ENCODE assay signal across 17 cellular contexts in the genomic region with DNA sequence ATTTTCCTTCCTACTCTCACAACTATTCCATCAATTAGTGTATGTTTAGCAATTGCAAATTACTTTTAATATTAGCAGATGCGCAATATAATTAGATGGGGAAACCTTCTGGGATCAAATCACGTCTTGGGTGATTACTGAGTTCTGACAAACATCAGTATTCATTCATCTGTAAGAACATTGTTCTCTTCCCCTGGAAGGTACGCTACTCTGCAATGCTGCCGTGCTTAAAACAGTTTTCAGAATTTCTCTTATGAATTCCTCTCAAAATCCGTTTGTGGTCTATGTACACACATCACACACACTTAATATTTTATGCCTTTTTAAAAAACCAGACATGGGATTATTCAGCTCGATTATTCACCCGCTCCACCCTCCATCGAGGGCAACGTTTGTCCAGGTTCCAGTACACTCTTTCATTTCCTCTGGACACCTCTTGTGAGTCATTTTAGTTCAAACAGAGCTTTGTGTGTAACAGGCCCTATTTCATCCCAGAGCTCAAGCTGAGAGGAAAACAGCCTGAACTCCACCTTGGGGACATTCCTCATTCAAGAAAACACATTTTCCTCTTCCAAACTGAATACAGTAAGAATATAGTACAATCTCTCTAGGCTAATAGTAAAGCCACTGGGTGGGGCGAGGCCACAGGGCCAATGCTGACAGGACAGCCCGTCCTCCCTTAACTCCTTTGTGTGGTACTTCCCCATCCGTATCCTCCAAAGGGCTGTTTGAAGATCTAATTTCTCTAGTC.
A peak's percentile ranks its signal among the peaks of the same experiment; 100 is the strongest.
DNase-seq lines count a peak whose midpoint lies in the region; ATAC-seq and TF ChIP-seq lines count a peak whose summit lies in the region.
"Had no signal": no experiment of that assay in that cellular context is flagged by ENCODE, and none has a peak within 500 bp of the region (broad histone marks: within the 10 kb centered on the region; RNA-seq: fewer than 3 reads in every experiment).

No MANE protein-coding gene starts in this region.

- H2AFZ ChIP-seq in OCI-LY7 (ENCODE audit: low read length) = no peak overlapping the region
- H2AFZ ChIP-seq: PC-9 had no signal

- H3K36me3 Mint-ChIP-seq in progenitor cell of endocrine pancreas (ENCODE audit: insufficient read depth) = no peaks in the 10 kb centered on the region

- DNase-seq in G401 (ENCODE audit: low spot score) = peak; percentile 64
- DNase-seq in astrocyte of the hippocampus (ENCODE audit: low read depth, low spot score) = peak; percentile 72
- DNase-seq in fibroblast of pulmonary artery (ENCODE audit: low read depth) = peak; percentile 39
- no peak for DNase-seq in progenitor cell of endocrine pancreas (ENCODE audit: low spot score, unreplicated experiment)
- DNase-seq in OCI-LY7 (ENCODE audit: low spot score) = no peak
- DNase-seq in NCI-H1105 (lab: John Stamatoyannopoulos, UW) = no peak
- DNase-seq in left ventricle myocardium inferior = no peak
- DNase-seq: activated CD4-positive, alpha-beta T cell treated with anti-CD3 and anti-CD28 coated beads for 1 hour; activated naive CD8-positive, alpha-beta T cell treated with anti-CD3 and anti-CD28 coated beads, Interleukin-2, amount 50 U/mL, for 24 hours; activated T-cell treated with anti-CD3 and anti-CD28 coated beads, Interleukin-2, amount 50 U/mL, for 1 hour; heart right ventricle; mesenchymal stem cell; NCI-H1048; occipital lobe; transverse colon had no signal

- CTCF ChIA-PET in OCI-LY7 (lab: Charles Lee; ENCODE audit: unreplicated experiment) = no interaction called here

- H3K9me3 Mint-ChIP-seq in progenitor cell of endocrine pancreas (ENCODE audit: low read depth) = peaks cover 3% of the 10 kb centered on the region
- H3K9me3 Mint-ChIP-seq: activated naive CD8-positive, alpha-beta T cell treated with anti-CD3 and anti-CD28 coated beads, Interleukin-2, amount 50 U/mL, for 24 hours had no signal

- no peaks in the 10 kb centered on the region for H4K20me1 ChIP-seq in OCI-LY7 (ENCODE audit: insufficient read depth, low read length)

- H3K4me3 ChIP-seq in fibroblast of pulmonary artery (replicated peaks; ENCODE audit: low read depth, low read length) = no peak overlapping the region
- H3K4me3 ChIP-seq in OCI-LY7 (ENCODE audit: low read depth, low read length, poor library complexity, severe bottlenecking) = no peak overlapping the region
- H3K4me3 ChIP-seq in left ventricle myocardium inferior = no peak overlapping the region
- H3K4me3 ChIP-seq: heart right ventricle, PC-9, transverse colon had no signal

- no TSS peak for BruUV-seq in OCI-LY7 (replicated peaks; lab: Mats Ljungman, UMichigan)

- no peaks in the 10 kb centered on the region for H3K27me3 ChIP-seq in left ventricle myocardium inferior (ENCODE audit: low read depth)
- H3K27me3 ChIP-seq: heart right ventricle, transverse colon had no signal

- H3K9me3 ChIP-seq in OCI-LY7 (ENCODE audit: low read length) (no peaks in the 10 kb centered on the region), left ventricle myocardium inferior (replicated peaks) (no peaks in the 10 kb centered on the region)
- H3K9me3 ChIP-seq: heart right ventricle, transverse colon had no signal

- no peak for ATAC-seq in HG03354 (IDR thresholded peaks at IDR 0.05; ENCODE audit: poor library complexity, severe bottlenecking, unreplicated experiment)
- ATAC-seq: activated naive CD8-positive, alpha-beta T cell treated with anti-CD3 and anti-CD28 coated beads, Interleukin-2, amount 50 U/mL, for 24 hours had no signal

- H3K36me3 ChIP-seq in OCI-LY7 (ENCODE audit: insufficient read depth, low read length) (no peaks in the 10 kb centered on the region), left ventricle myocardium inferior (no peaks in the 10 kb centered on the region)
- H3K36me3 ChIP-seq: heart right ventricle, transverse colon had no signal

- in situ Hi-C loops in G401 (cut with HindIII; ENCODE audit: low sequenced_read_pairs) = no loop called here

- no peaks in the 10 kb centered on the region for H3K79me2 ChIP-seq in OCI-LY7 (ENCODE audit: insufficient read depth, low read depth, low read length)

- H3K27me3 Mint-ChIP-seq in progenitor cell of endocrine pancreas = no peaks in the 10 kb centered on the region

- H3K4me1 Mint-ChIP-seq in progenitor cell of endocrine pancreas (ENCODE audit: low read depth) = peaks cover 14% of the 10 kb centered on the region
- H3K4me1 Mint-ChIP-seq: activated naive CD8-positive, alpha-beta T cell treated with anti-CD3 and anti-CD28 coated beads, Interleukin-2, amount 50 U/mL, for 24 hours had no signal

- peak overlapping the region; percentile 19 for H3K27ac Mint-ChIP-seq in progenitor cell of endocrine pancreas
- H3K27ac Mint-ChIP-seq: activated naive CD8-positive, alpha-beta T cell treated with anti-CD3 and anti-CD28 coated beads, Interleukin-2, amount 50 U/mL, for 24 hours had no signal

- H3K27ac ChIP-seq in OCI-LY7 (ENCODE audit: low read depth, low read length, poor library complexity, severe bottlenecking) = no peak overlapping the region
- no peak overlapping the region for H3K27ac ChIP-seq in left ventricle myocardium inferior (replicated peaks)
- H3K27ac ChIP-seq: heart right ventricle, PC-9, transverse colon had no signal

- POLR2A ChIA-PET in OCI-LY7 (lab: Charles Lee) = interaction anchor here (0.7 kb wide), 1 partner anchor 161 kb away, joined by 3 read pairs; no protein-coding TSS in a partner anchor

- no peaks in the 10 kb centered on the region for H3K9me2 ChIP-seq in OCI-LY7 (ENCODE audit: insufficient read depth, low read length)

- H3K4me3 Mint-ChIP-seq in progenitor cell of endocrine pancreas (ENCODE audit: low read depth) = no peak overlapping the region
- H3K4me3 Mint-ChIP-seq: activated naive CD8-positive, alpha-beta T cell treated with anti-CD3 and anti-CD28 coated beads, Interleukin-2, amount 50 U/mL, for 24 hours had no signal

- intact Hi-C loops in OCI-LY7 (cut with micrococcal nuclease; ENCODE audit: unreplicated experiment) (no loop called here), left ventricle myocardium inferior (cut with micrococcal nuclease) (no loop called here)

- H3K4me1 ChIP-seq in OCI-LY7 (ENCODE audit: insufficient read depth, low read length, poor library complexity, severe bottlenecking) (no peaks in the 10 kb centered on the region), left ventricle myocardium inferior (no peaks in the 10 kb centered on the region)
- H3K4me1 ChIP-seq: transverse colon had no signal

- TF ChIP-seq CTCF in fibroblast of pulmonary artery (IDR thresholded peaks at IDR 0.05; ENCODE audit: low read length, missing control alignments) (no peak), progenitor cell of endocrine pancreas (IDR thresholded peaks at IDR 0.05; ENCODE audit: unreplicated experiment) (no peak), OCI-LY7 (conservative IDR thresholded peaks at IDR 0.05; ENCODE audit: low read length) (no peak), left ventricle myocardium inferior (IDR thresholded peaks at IDR 0.05; ENCODE audit: borderline replicate concordance) (no peak)

- H3K4me2 ChIP-seq in OCI-LY7 (ENCODE audit: low read length) = no peak overlapping the region
- H3K4me2 ChIP-seq: PC-9 had no signal

Comparison
In these comparisons a context has a peak if more than half of its experiments do, and no peak if none do; other contexts are left out.
1. DNase-seq: peak in G401 (single experiment), astrocyte of the hippocampus (single experiment) and fibroblast of pulmonary artery (single experiment); none in progenitor cell of endocrine pancreas (single experiment), OCI-LY7 (single experiment), NCI-H1105 (single experiment) and left ventricle myocardium inferior (single experiment).